Comparison of ENCODE assay signal across 11 cellular contexts in genomic region chr9:95090871-95091573, GRCh38.
A peak's percentile ranks its signal among the peaks of the same experiment; 100 is the strongest.
DNase-seq lines count a peak whose midpoint lies in the region; ATAC-seq and TF ChIP-seq lines count a peak whose summit lies in the region.
"Had no signal": no experiment of that assay in that cellular context is flagged by ENCODE, and none has a peak within 500 bp of the region (broad histone marks: within the 10 kb centered on the region; RNA-seq: fewer than 3 reads in every experiment).

No MANE protein-coding gene starts in this region.

- no peak for TF ChIP-seq CTCF in PC-9 (conservative IDR thresholded peaks at IDR 0.05)
- no peak for TF ChIP-seq CTCF in tibial nerve (IDR thresholded peaks at IDR 0.05)

- no peak overlapping the region for H3K4me3 Mint-ChIP-seq in naive thymus-derived CD4-positive, alpha-beta T cell

- no peaks in the 10 kb centered on the region for H3K27me3 ChIP-seq in PC-9 (ENCODE audit: insufficient read depth, low read depth)
- no peaks in the 10 kb centered on the region for H3K27me3 ChIP-seq in naive thymus-derived CD4-positive, alpha-beta T cell (ENCODE audit: control insufficient read depth in 2 of 2, insufficient read depth in 2 of 2, low read length in 2 of 2)
- no peaks in the 10 kb centered on the region for H3K27me3 ChIP-seq in tibial nerve

- peaks cover 73% of the 10 kb centered on the region for H3F3A ChIP-seq in PC-9 (ENCODE audit: insufficient read depth, low read depth)

- no peak for DNase-seq in PC-9
- DNase-seq in naive thymus-derived CD4-positive, alpha-beta T cell, result no peak
- no peak for DNase-seq in tibial nerve (ENCODE audit: low spot score in 2 of 2)
- no peak for DNase-seq in NCI-H146 treated with DMSO at 0.1 percent for 48 hours (lab: John Stamatoyannopoulos, UW; ENCODE audit: unreplicated experiment)
- DNase-seq in AML-193 (lab: John Stamatoyannopoulos, UW), result no peak
- no peak for DNase-seq in NK-92 (lab: John Stamatoyannopoulos, UW; ENCODE audit: unreplicated experiment)
- no peak for DNase-seq in GM03348 (ENCODE audit: low spot score)
- DNase-seq: DND-41; effector CD8-positive, alpha-beta T cell; NCI-H1417 treated with DMSO at 0.1 percent for 48 hours had no signal

- peaks cover 30% of the 10 kb centered on the region for H3K79me2 ChIP-seq in PC-9 (ENCODE audit: low read depth)

- no peak overlapping the region for H2AFZ ChIP-seq in PC-9

- 44 to 49% methylated on average over 14 of the region's 14 CpGs for WGBS in tibial nerve, 2 donors

- H3K4me2 ChIP-seq in PC-9, result peak overlapping the region; percentile 72

- intact Hi-C loops in PC-9 (cut with micrococcal nuclease; ENCODE audit: unreplicated experiment), result loop anchor here (5.0 kb wide), 1 partner anchor 74 kb away; no protein-coding TSS in a partner anchor
- intact Hi-C loops in naive thymus-derived CD4-positive, alpha-beta T cell (cut with micrococcal nuclease), result no loop called here

- H3K9me2 ChIP-seq in PC-9 (ENCODE audit: insufficient read depth), result no peaks in the 10 kb centered on the region

- POLR2A ChIA-PET in PC-9 (lab: Charles Lee; ENCODE audit: unreplicated experiment), result no interaction called here
- POLR2A ChIA-PET in naive thymus-derived CD4-positive, alpha-beta T cell (lab: Charles Lee), result no interaction called here

- H4K20me1 ChIP-seq in PC-9 (ENCODE audit: insufficient read depth), result peaks cover 8% of the 10 kb centered on the region

- BruUV-seq in PC-9 (replicated peaks; lab: Mats Ljungman, UMichigan), result no TSS peak

- TF ChIP-seq EP300 in tibial nerve (IDR thresholded peaks at IDR 0.05), result no peak

- no peaks in the 10 kb centered on the region for H3K27me3 Mint-ChIP-seq in naive thymus-derived CD4-positive, alpha-beta T cell

- peak; percentile 0 for ATAC-seq in esophagus mucosa
- ATAC-seq in naive thymus-derived CD4-positive, alpha-beta T cell, result peak; percentile 4

- peaks cover 47% of the 10 kb centered on the region for H3K4me1 ChIP-seq in PC-9 (replicated peaks; ENCODE audit: insufficient read depth)
- H3K4me1 ChIP-seq in naive thymus-derived CD4-positive, alpha-beta T cell (ENCODE audit: control insufficient read depth in 2 of 2, insufficient read depth in 2 of 2, low read length in 2 of 2), result peaks cover 0 to 3% of the 10 kb centered on the region in 2 donors
- H3K4me1 ChIP-seq in tibial nerve, result peaks cover 0 to 100% (median 77%) of the 10 kb centered on the region in 4 donors

- no peak overlapping the region for H3K27ac Mint-ChIP-seq in naive thymus-derived CD4-positive, alpha-beta T cell

- CTCF ChIA-PET in PC-9 (lab: Charles Lee), result no interaction called here
- CTCF ChIA-PET in naive thymus-derived CD4-positive, alpha-beta T cell (lab: Charles Lee), result no interaction called here

- H3K4me3 ChIP-seq in PC-9 (peak overlapping the region; percentile 1; the same call in 1 of the 2 replicates), tibial nerve (no peak overlapping the region)
- no peak overlapping the region for H3K4me3 ChIP-seq in naive thymus-derived CD4-positive, alpha-beta T cell (ENCODE audit: low read length)

- TF ChIP-seq POLR2A in tibial nerve (IDR thresholded peaks at IDR 0.05), result no peak

- peaks cover 4% of the 10 kb centered on the region; the same call in 1 of the 2 replicates for H3K36me3 ChIP-seq in PC-9 (ENCODE audit: low read depth)
- H3K36me3 ChIP-seq in naive thymus-derived CD4-positive, alpha-beta T cell (ENCODE audit: control insufficient read depth in 2 of 3, insufficient read depth in 3 of 3, low read length in 3 of 3), result no peaks in the 10 kb centered on the region
- peaks cover 0 to 26% (median 8%) of the 10 kb centered on the region in 3 donors for H3K36me3 ChIP-seq in tibial nerve

- peak overlapping the region; percentile 88 for H3K27ac ChIP-seq in PC-9
- H3K27ac ChIP-seq in naive thymus-derived CD4-positive, alpha-beta T cell (ENCODE audit: low read depth, low read length), result no peak overlapping the region
- peak overlapping the region; percentile 70 to 97 (median 88) for H3K27ac ChIP-seq in tibial nerve

- peaks cover 0 to 15% (median 3%) of the 10 kb centered on the region in 5 donors for H3K36me3 Mint-ChIP-seq in naive thymus-derived CD4-positive, alpha-beta T cell

- H3K9me3 ChIP-seq in PC-9 (ENCODE audit: insufficient read depth, low read depth), result no peaks in the 10 kb centered on the region
- no peaks in the 10 kb centered on the region for H3K9me3 ChIP-seq in naive thymus-derived CD4-positive, alpha-beta T cell (ENCODE audit: control insufficient read depth in 2 of 3, low read length in 3 of 3)
- H3K9me3 ChIP-seq in tibial nerve, result no peaks in the 10 kb centered on the region

- H3K9me3 Mint-ChIP-seq in naive thymus-derived CD4-positive, alpha-beta T cell, result no peaks in the 10 kb centered on the region

- peaks cover 9 to 35% (median 18%) of the 10 kb centered on the region in 7 donors for H3K4me1 Mint-ChIP-seq in naive thymus-derived CD4-positive, alpha-beta T cell
